Comparison of ENCODE assay signal across 9 cellular contexts in the genomic region with DNA sequence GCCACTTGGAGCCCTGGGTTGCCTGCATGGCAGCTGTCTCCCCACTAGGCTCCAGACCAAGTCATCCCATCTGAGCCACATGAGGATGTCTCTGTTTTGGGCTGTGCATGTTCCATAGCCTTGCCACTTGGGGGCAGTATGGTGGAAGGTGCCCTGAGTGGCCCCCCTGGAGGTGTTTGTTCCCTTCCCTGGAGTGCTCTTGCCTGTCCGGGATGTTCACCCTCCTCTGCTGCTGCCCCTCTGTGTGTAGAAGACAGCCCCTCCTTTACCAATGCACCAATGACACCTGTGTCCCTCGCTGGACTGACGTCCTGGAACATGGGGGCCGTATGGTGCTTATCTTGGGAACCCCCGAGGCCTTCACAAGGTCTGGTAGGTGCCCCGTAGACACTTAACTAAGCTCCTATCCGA.
DNase-seq lines count a peak whose midpoint lies in the region; TF ChIP-seq lines count a peak whose summit lies in the region.
"Had no signal": no experiment of that assay in that cellular context is flagged by ENCODE, and none has a peak within 500 bp of the region (broad histone marks: within the 10 kb centered on the region; RNA-seq: fewer than 3 reads in every experiment).

No MANE protein-coding gene starts in this region.

- WGBS in endodermal cell (ENCODE audit: insufficient coverage in 1 of 2, insufficient read length in 1 of 2), 2 experiments = 93 to 95% methylated on average over 7 of the region's 7 CpGs

- peak; percentile 81 for TF ChIP-seq CTCF in endodermal cell (conservative IDR thresholded peaks at IDR 0.05)

- H3K9me3 Mint-ChIP-seq in endodermal cell = no peaks in the 10 kb centered on the region

- no peak overlapping the region for H3K4me3 ChIP-seq in Jurkat, Clone E6-1 (ENCODE audit: low read length)
- H3K4me3 ChIP-seq in endodermal cell (ENCODE audit: low read length) = no peak overlapping the region
- H3K4me3 ChIP-seq: dorsolateral prefrontal cortex had no signal

- H3K4me1 Mint-ChIP-seq in endodermal cell = no peaks in the 10 kb centered on the region

- no peaks in the 10 kb centered on the region for H3K9me3 ChIP-seq in endodermal cell (ENCODE audit: control insufficient read depth, low read length)

- H3K27ac ChIP-seq in endodermal cell (ENCODE audit: low read depth, low read length) = no peak overlapping the region
- H3K27ac ChIP-seq: dorsolateral prefrontal cortex had no signal

- H3K4me3 Mint-ChIP-seq in endodermal cell = no peak overlapping the region

- H3K27ac Mint-ChIP-seq in endodermal cell = no peak overlapping the region

- peaks cover 11% of the 10 kb centered on the region for H3K36me3 ChIP-seq in endodermal cell (ENCODE audit: control insufficient read depth, insufficient read depth, low read length)

- H3K4me1 ChIP-seq in endodermal cell (ENCODE audit: control insufficient read depth, insufficient read depth, low read length) = no peaks in the 10 kb centered on the region

- DNase-seq in stimulated activated CD4-positive, alpha-beta T cell treated with anti-CD3 and anti-CD28 coated beads, Interleukin-15, amount 100 ng/mL, for 24 hours = peak; percentile 10
- no peak for DNase-seq in stimulated activated CD4-positive, alpha-beta T cell treated with anti-CD3 and anti-CD28 coated beads, Interleukin-12 subunit alpha, Interleukin-12 subunit beta, amount 100 ng/mL, for 4 hours
- DNase-seq in Jurkat, Clone E6-1 (ENCODE audit: low read depth, low spot score) = peak; percentile 14
- DNase-seq in endodermal cell (peak; percentile 81), NCI-H2227 treated with DMSO at 0.1 percent for 48 hours (lab: John Stamatoyannopoulos, UW) (no peak), anterior cingulate cortex (lab: John Stamatoyannopoulos, UW) (no peak), DMS153 treated with DMSO at 0.1 percent for 48 hours (lab: John Stamatoyannopoulos, UW; ENCODE audit: unreplicated experiment) (no peak)
- no peak for DNase-seq in stimulated activated naive CD4-positive, alpha-beta T cell (lab: John Stamatoyannopoulos, UW)
- DNase-seq: dorsolateral prefrontal cortex had no signal

- peaks cover 33% of the 10 kb centered on the region for H3K36me3 Mint-ChIP-seq in endodermal cell (ENCODE audit: low read depth)

- no peak overlapping the region for H3K9ac ChIP-seq in endodermal cell (ENCODE audit: extremely low read depth, low read length, poor library complexity, severe bottlenecking)

- H3K27me3 ChIP-seq in endodermal cell (ENCODE audit: control insufficient read depth, insufficient read depth, low read length, poor library complexity, severe bottlenecking) = no peaks in the 10 kb centered on the region
- H3K27me3 ChIP-seq: dorsolateral prefrontal cortex had no signal

- H3K27me3 Mint-ChIP-seq in endodermal cell (ENCODE audit: insufficient read depth) = no peaks in the 10 kb centered on the region

Comparison
In these comparisons a context has a peak if more than half of its experiments do, and no peak if none do; other contexts are left out.
1. DNase-seq: peak in stimulated activated CD4-positive, alpha-beta T cell treated with anti-CD3 and anti-CD28 coated beads, Interleukin-15, amount 100 ng/mL, for 24 hours (single experiment), Jurkat, Clone E6-1 (single experiment) and endodermal cell (single experiment); none in stimulated activated CD4-positive, alpha-beta T cell treated with anti-CD3 and anti-CD28 coated beads, Interleukin-12 subunit alpha, Interleukin-12 subunit beta, amount 100 ng/mL, for 4 hours (single experiment), NCI-H2227 treated with DMSO at 0.1 percent for 48 hours (single experiment), stimulated activated naive CD4-positive, alpha-beta T cell (0 of 6), anterior cingulate cortex (0 of 58) and DMS153 treated with DMSO at 0.1 percent for 48 hours (single experiment).